Comparison of ENCODE assay signal across 8 cellular contexts in the genomic region with DNA sequence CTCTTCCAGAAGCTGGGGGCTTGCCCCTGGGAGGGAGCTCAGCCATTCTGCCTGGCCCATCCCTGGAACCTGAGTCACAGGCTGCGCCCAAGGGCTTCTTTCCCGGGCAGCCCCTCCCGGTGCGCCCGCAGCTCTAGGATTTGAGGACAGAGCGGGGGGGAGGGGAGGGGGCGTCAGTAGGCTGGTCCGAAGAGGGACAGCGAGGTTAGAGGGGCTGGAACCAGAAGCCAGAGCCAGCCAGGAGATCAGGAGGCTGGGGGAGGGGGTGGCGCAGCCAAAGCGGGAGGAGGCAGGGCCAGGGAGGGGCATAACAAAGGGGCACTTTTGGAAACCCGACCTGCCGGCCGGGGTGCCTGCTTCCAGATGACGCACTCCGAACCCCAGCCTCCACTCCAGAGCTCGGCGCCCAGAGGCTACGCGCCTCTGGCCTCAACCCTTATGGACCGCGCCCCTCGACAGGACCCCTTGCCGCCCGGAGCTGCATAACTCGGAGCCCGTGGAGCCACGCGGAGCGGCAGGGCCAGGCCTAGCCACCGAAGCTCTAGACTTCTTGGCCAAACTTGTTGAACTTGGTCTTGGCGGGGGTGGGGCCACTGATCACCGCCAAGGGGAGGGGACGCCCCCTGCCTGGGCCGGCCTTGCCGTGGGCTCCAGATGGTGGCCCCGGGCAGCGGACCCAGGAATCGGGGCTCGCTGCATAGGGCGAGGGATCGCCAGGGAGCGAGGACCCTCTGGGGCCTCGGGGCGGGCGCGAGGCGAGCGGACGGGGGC. TPM values are rescaled to one million over a fixed set of nuclear protein-coding genes. Genes with fewer than 3 reads are reported as not detected.
DNase-seq lines count a peak whose midpoint lies in the region; ATAC-seq and TF ChIP-seq lines count a peak whose summit lies in the region.

No MANE protein-coding gene starts in this region.

- H3K27ac ChIP-seq in HL-60 (replicated peaks) (no peak overlapping the region), osteoblast (ENCODE audit: low read depth, low read length) (no peak overlapping the region)

- BruUV-seq in Caco-2 (replicated peaks; lab: Mats Ljungman, UMichigan) = no TSS peak

- peaks cover 30% of the 10 kb centered on the region for H3K4me1 ChIP-seq in Caco-2
- peaks cover 31% of the 10 kb centered on the region for H3K4me1 ChIP-seq in osteoblast (ENCODE audit: insufficient read depth, low read length)

- no peaks in the 10 kb centered on the region for H3K9me3 Mint-ChIP-seq in Caco-2 (ENCODE audit: unreplicated experiment)
- no peaks in the 10 kb centered on the region for H3K9me3 Mint-ChIP-seq in activated CD8-positive, alpha-beta T cell treated with anti-CD3 and anti-CD28 coated beads for 36 hours
- H3K9me3 Mint-ChIP-seq in glutamatergic neuron (ENCODE audit: unreplicated experiment) = no peaks in the 10 kb centered on the region

- peak; percentile 4 for ATAC-seq in activated CD8-positive, alpha-beta T cell treated with anti-CD3 and anti-CD28 coated beads for 36 hours
- ATAC-seq in GM19455 (IDR thresholded peaks at IDR 0.05; ENCODE audit: unreplicated experiment) = no peak

- POLR2A ChIA-PET in Caco-2 (lab: Charles Lee) = interaction anchor here (1.1 to 1.9 kb wide), 5 partner anchors 8 to 72 kb away, joined by 5 to 46 read pairs (median 7); partner anchors contain the start of genes ACP2, DDB2 and NR1H3
- POLR2A ChIA-PET in activated CD8-positive, alpha-beta T cell treated with anti-CD3 and anti-CD28 coated beads for 36 hours (lab: Charles Lee) = interaction anchor here (0.7 to 4.6 kb wide), 3 partner anchors 10 to 63 kb away, joined by 3 to 38 read pairs (median 9); partner anchors contain the start of genes ACP2 and DDB2

- H3K4me1 Mint-ChIP-seq in Caco-2 (ENCODE audit: low read depth, unreplicated experiment) (peaks cover 8% of the 10 kb centered on the region), glutamatergic neuron (ENCODE audit: low read depth, unreplicated experiment) (peaks cover 18% of the 10 kb centered on the region)
- peaks cover 13% of the 10 kb centered on the region for H3K4me1 Mint-ChIP-seq in activated CD8-positive, alpha-beta T cell treated with anti-CD3 and anti-CD28 coated beads for 36 hours (ENCODE audit: low read depth)

- no peaks in the 10 kb centered on the region for H4K20me1 ChIP-seq in osteoblast (ENCODE audit: insufficient read depth, low read length)

- peaks cover 2% of the 10 kb centered on the region for H3K79me2 ChIP-seq in osteoblast (ENCODE audit: insufficient read depth, low read length)

- intact Hi-C loops in Caco-2 (cut with micrococcal nuclease; ENCODE audit: unreplicated experiment) = loop anchor here (1.0 kb wide), 1 partner anchor 8 kb away; no protein-coding TSS in a partner anchor
- intact Hi-C loops in activated CD8-positive, alpha-beta T cell treated with anti-CD3 and anti-CD28 coated beads for 36 hours (cut with micrococcal nuclease) = no loop called here

- H3K27ac Mint-ChIP-seq in Caco-2 (ENCODE audit: unreplicated experiment) (no peak overlapping the region), glutamatergic neuron (ENCODE audit: unreplicated experiment) (no peak overlapping the region)
- no peak overlapping the region for H3K27ac Mint-ChIP-seq in activated CD8-positive, alpha-beta T cell treated with anti-CD3 and anti-CD28 coated beads for 36 hours

- no peaks in the 10 kb centered on the region for H3K9me3 ChIP-seq in Caco-2
- H3K9me3 ChIP-seq in osteoblast (ENCODE audit: low read depth, low read length) = no peaks in the 10 kb centered on the region

- H3K27me3 Mint-ChIP-seq in Caco-2 (ENCODE audit: insufficient read depth, unreplicated experiment) (no peaks in the 10 kb centered on the region), glutamatergic neuron (ENCODE audit: unreplicated experiment) (peaks cover 3% of the 10 kb centered on the region)
- H3K27me3 Mint-ChIP-seq in activated CD8-positive, alpha-beta T cell treated with anti-CD3 and anti-CD28 coated beads for 36 hours = peaks cover 21% of the 10 kb centered on the region

- H3K4me3 ChIP-seq in Caco-2 (ENCODE audit: low read depth, low read length) (peak overlapping the region; percentile 74), HL-60 (replicated peaks; ENCODE audit: insufficient read depth, low read length) (peak overlapping the region; percentile 43), osteoblast (ENCODE audit: insufficient read depth, low read length) (peak overlapping the region; percentile 77)

- DNase-seq in Caco-2 (peak; percentile 68 to 73), HL-60 (ENCODE audit: low read depth in 1 of 2, low spot score in 1 of 2) (no peak), glutamatergic neuron (peak; percentile 42), osteoblast (ENCODE audit: insufficient read length, low spot score, missing footprints) (peak; percentile 92), GF-D8 (lab: John Stamatoyannopoulos, UW) (no peak), NOMO-1 treated with dmso at 0.1 percent for 144 hours (lab: John Stamatoyannopoulos, UW; ENCODE audit: unreplicated experiment) (no peak)
- DNase-seq in activated CD8-positive, alpha-beta T cell treated with anti-CD3 and anti-CD28 coated beads for 36 hours = no peak

- H3K36me3 ChIP-seq in Caco-2 (ENCODE audit: control insufficient read depth, insufficient read depth, low read length) = no peaks in the 10 kb centered on the region; the same call in none of the 2 replicates
- no peaks in the 10 kb centered on the region for H3K36me3 ChIP-seq in osteoblast (ENCODE audit: insufficient read depth, low read length)

- CTCF ChIA-PET in Caco-2 (lab: Charles Lee) = interaction anchor here (0.6 to 4.5 kb wide), 9 partner anchors 9 to 170 kb away, joined by 3 to 31 read pairs (median 5); partner anchors contain the start of genes ACP2, DDB2 and NR1H3
- CTCF ChIA-PET in activated CD8-positive, alpha-beta T cell treated with anti-CD3 and anti-CD28 coated beads for 36 hours (lab: Charles Lee) = interaction anchor here (0.6 to 1.8 kb wide), 2 partner anchors 74 to 293 kb away, joined by 3 to 13 read pairs; no protein-coding TSS in a partner anchor

- H3K4me3 Mint-ChIP-seq in Caco-2 (ENCODE audit: unreplicated experiment) (peak overlapping the region; percentile 92), glutamatergic neuron (ENCODE audit: unreplicated experiment) (no peak overlapping the region)
- peak overlapping the region; percentile 60 for H3K4me3 Mint-ChIP-seq in activated CD8-positive, alpha-beta T cell treated with anti-CD3 and anti-CD28 coated beads for 36 hours

- H3K27me3 ChIP-seq in Caco-2 (replicated peaks; ENCODE audit: control insufficient read depth, insufficient read depth, low read length) (no peaks in the 10 kb centered on the region), HL-60 (ENCODE audit: insufficient read depth, poor library complexity, severe bottlenecking) (peaks cover 33% of the 10 kb centered on the region), osteoblast (ENCODE audit: insufficient read depth, low read length) (no peaks in the 10 kb centered on the region)

- H2AFZ ChIP-seq in osteoblast (ENCODE audit: low read length) = peak overlapping the region; percentile 74

- peak overlapping the region; percentile 79 for H3K4me2 ChIP-seq in osteoblast (ENCODE audit: insufficient read depth, low read length)

- TF ChIP-seq CTCF in Caco-2 (IDR thresholded peaks at IDR 0.05; ENCODE audit: insufficient read depth in 1 of 2, low read depth in 1 of 2, low read length in 1 of 2, severe bottlenecking in 1 of 2, unreplicated experiment in 1 of 2) (no peak), HL-60 (IDR thresholded peaks at IDR 0.05; ENCODE audit: insufficient read depth, low read length) (no peak), glutamatergic neuron (IDR thresholded peaks at IDR 0.05; ENCODE audit: partially characterized antibody, unreplicated experiment) (no peak), osteoblast (IDR thresholded peaks at IDR 0.05; ENCODE audit: extremely low read depth, low read depth, low read length) (no peak)
- no peak for TF ChIP-seq CTCF in activated CD8-positive, alpha-beta T cell treated with anti-CD3 and anti-CD28 coated beads for 36 hours (IDR thresholded peaks at IDR 0.05)

- H3K36me3 Mint-ChIP-seq in Caco-2 (ENCODE audit: insufficient read depth, unreplicated experiment) = peaks cover 27% of the 10 kb centered on the region
- no peaks in the 10 kb centered on the region for H3K36me3 Mint-ChIP-seq in activated CD8-positive, alpha-beta T cell treated with anti-CD3 and anti-CD28 coated beads for 36 hours (ENCODE audit: low read depth)
- no peaks in the 10 kb centered on the region for H3K36me3 Mint-ChIP-seq in glutamatergic neuron (ENCODE audit: unreplicated experiment)

RNA-seq across cellular contexts. Expression of gene PACSIN3, which starts 0.7 kb away (rescaled TPM):
- 72.8 and 76.7 TPM in 2 replicates for total RNA-seq in Caco-2 (2022)
- 1 to 10 TPM; 4.7 to 8.0 TPM for total RNA-seq in activated CD8-positive, alpha-beta T cell treated with anti-CD3 and anti-CD28 coated beads for 36 hours
- 2.2 TPM for total RNA-seq in glutamatergic neuron (ENCODE audit: unreplicated experiment)
- 11.2 and 12.7 TPM in 2 replicates for total RNA-seq in osteoblast

RNA-seq across cellular contexts. Expression of gene ARFGAP2, which starts 8.8 kb away (rescaled TPM):
- 99.9 and 100.0 TPM in 2 replicates for total RNA-seq in Caco-2 (2022)
- 10 to 100 TPM; 70.1 to 71.7 TPM for total RNA-seq in activated CD8-positive, alpha-beta T cell treated with anti-CD3 and anti-CD28 coated beads for 36 hours
- 119 TPM for total RNA-seq in glutamatergic neuron (ENCODE audit: unreplicated experiment)
- total RNA-seq in osteoblast = 104 and 139 TPM in 2 replicates

RNA-seq across cellular contexts. Expression of gene DDB2, which starts 29.3 kb away (rescaled TPM):
- 42.2 and 43.7 TPM in 2 replicates for total RNA-seq in Caco-2 (2022)
- total RNA-seq in activated CD8-positive, alpha-beta T cell treated with anti-CD3 and anti-CD28 coated beads for 36 hours = 100 to 1,000 TPM; 189 to 200 TPM
- 12.6 TPM for total RNA-seq in glutamatergic neuron (ENCODE audit: unreplicated experiment)
- 52.5 and 66.6 TPM in 2 replicates for total RNA-seq in osteoblast

Comparison
In these comparisons a context has a peak if more than half of its experiments do, and no peak if none do; other contexts are left out.
1. DNase-seq: peak in Caco-2 (2 of 2), glutamatergic neuron (single experiment) and osteoblast (single experiment); none in HL-60 (0 of 2), activated CD8-positive, alpha-beta T cell treated with anti-CD3 and anti-CD28 coated beads for 36 hours (single experiment), GF-D8 (single experiment) and NOMO-1 treated with dmso at 0.1 percent for 144 hours (single experiment).
2. Peak in every context shown above with its lines, with median percentiles within 50 percentile points of each other: H3K4me3 ChIP-seq.